8 cellular contexts compared by ENCODE assay signal in genomic region chr17:62627219-62627903, GRCh38. TPM values are rescaled to one million over a fixed set of nuclear protein-coding genes. Genes with fewer than 3 reads are reported as not detected.
DNase-seq lines count a peak whose midpoint lies in the region; ATAC-seq, FAIRE-seq and TF ChIP-seq lines count a peak whose summit lies in the region.

MRC2 (plus strand) TSS chr17:62627670; CDS start chr17:62627803, 133 bp downstream.

- H3K27ac ChIP-seq in CD4-positive, alpha-beta memory T cell (ENCODE audit: low read depth, low read length), result no peak within 1 kb of the TSS
- H3K27ac ChIP-seq in HepG2 (ENCODE audit: extremely low read length, insufficient read depth, low read length), result no peak within 1 kb of the TSS

- 7% methylated on average over 39 of the region's 68 CpGs for WGBS in HepG2 (ENCODE audit: low lambda C conversion rate)

- H3K4me2 ChIP-seq in HepG2 (ENCODE audit: low read depth, low read length), result peak within 1 kb of the TSS; percentile 67

- H3K9me3 Mint-ChIP-seq in CD4-positive, alpha-beta memory T cell, result no peaks in the 10 kb centered on the region

- no peak for FAIRE-seq in HepG2 (lab: Jason Lieb, UNC)

- intact Hi-C loops in CD4-positive, alpha-beta memory T cell (cut with micrococcal nuclease), result no loop called here
- intact Hi-C loops in HepG2 (cut with micrococcal nuclease; ENCODE audit: unreplicated experiment), result no loop called here

- no peaks in the 10 kb centered on the region for H3K9me3 ChIP-seq in CD4-positive, alpha-beta memory T cell (ENCODE audit: control insufficient read depth in 1 of 2, low read length in 2 of 2)
- H3K9me3 ChIP-seq in T-helper 17 cell (ENCODE audit: control insufficient read depth, low read length, poor library complexity, severe bottlenecking), result no peaks in the 10 kb centered on the region
- H3K9me3 ChIP-seq in HepG2 (ENCODE audit: low read length), result no peaks in the 10 kb centered on the region

- no peaks in the 10 kb centered on the region for H3K79me2 ChIP-seq in HepG2 (ENCODE audit: insufficient read depth, low read length)

- no peak within 1 kb of the TSS for H3K9ac ChIP-seq in HepG2 (ENCODE audit: insufficient read depth, low read depth, low read length)

- ATAC-seq in HG03139 (IDR thresholded peaks at IDR 0.05; ENCODE audit: unreplicated experiment) (peak; percentile 41), T-helper 17 cell (peak; percentile 26), HepG2 (peak; percentile 57), GM21529 (IDR thresholded peaks at IDR 0.05; ENCODE audit: unreplicated experiment) (no peak)

- peaks cover 2 to 3% of the 10 kb centered on the region in 2 donors for H3K36me3 Mint-ChIP-seq in CD4-positive, alpha-beta memory T cell
- peaks cover 5% of the 10 kb centered on the region for H3K36me3 Mint-ChIP-seq in T-helper 17 cell (ENCODE audit: low read depth)

- no peaks in the 10 kb centered on the region for H3K27me3 ChIP-seq in CD4-positive, alpha-beta memory T cell (ENCODE audit: insufficient read depth, low read length)
- peaks cover 21 to 60% of the 10 kb centered on the region in 2 experiments; a peak in 4 of 5 replicates for H3K27me3 ChIP-seq in HepG2 (ENCODE audit: control insufficient read depth in 1 of 2, insufficient read depth in 2 of 2, low read length in 2 of 2)

- peaks cover 12% of the 10 kb centered on the region for H3K4me1 ChIP-seq in CD4-positive, alpha-beta memory T cell (ENCODE audit: insufficient read depth, low read length)
- H3K4me1 ChIP-seq in HepG2 (ENCODE audit: insufficient read depth, low read length), result peaks cover 25% of the 10 kb centered on the region

- no peak for TF ChIP-seq EP300 in HepG2 (IDR thresholded peaks at IDR 0.05; ENCODE audit: low read depth in 2 of 2, low read length in 2 of 2)
- TF ChIP-seq EP300 in HepG2 (CRISPR knock-in tag; IDR thresholded peaks at IDR 0.05; ENCODE audit: borderline replicate concordance), result no peak

- no peaks in the 10 kb centered on the region for H3K36me3 ChIP-seq in CD4-positive, alpha-beta memory T cell (ENCODE audit: insufficient read depth, low read length)
- H3K36me3 ChIP-seq in HepG2 (replicated peaks in 1 of 2; ENCODE audit: control insufficient read depth in 1 of 2, insufficient read depth in 2 of 2, low read length in 2 of 2), result no peaks in the 10 kb centered on the region

- TF ChIP-seq CTCF in HepG2 (CRISPR knock-in tag; IDR thresholded peaks at IDR 0.05), result 0 out of 2 replicates have a peak, but pooled peaks have one; percentile 4

- no peak within 1 kb of the TSS for H2AFZ ChIP-seq in HepG2 (ENCODE audit: low read length)

- H3K27me3 Mint-ChIP-seq in CD4-positive, alpha-beta memory T cell, result peaks cover 5 to 10% of the 10 kb centered on the region in 2 donors
- H3K27me3 Mint-ChIP-seq in T-helper 17 cell, result peaks cover 37% of the 10 kb centered on the region

- peak within 1 kb of the TSS; percentile 78 to 91 (median 86) for H3K4me3 Mint-ChIP-seq in CD4-positive, alpha-beta memory T cell
- peak within 1 kb of the TSS; percentile 91 for H3K4me3 Mint-ChIP-seq in T-helper 17 cell

- peaks cover 9 to 26% (median 17%) of the 10 kb centered on the region in 4 donors for H3K4me1 Mint-ChIP-seq in CD4-positive, alpha-beta memory T cell
- peaks cover 16% of the 10 kb centered on the region for H3K4me1 Mint-ChIP-seq in T-helper 17 cell

- TF ChIP-seq RAD21 in HepG2 (CRISPR knock-in tag; IDR thresholded peaks at IDR 0.05), result no peak

- H3K4me3 ChIP-seq in CD4-positive, alpha-beta memory T cell (ENCODE audit: low read length in 2 of 2), result peak within 1 kb of the TSS in 1 of 2 donors; percentile 41
- peak within 1 kb of the TSS; percentile 40 to 69 (median 42); a peak in 5 of 6 replicates for H3K4me3 ChIP-seq in HepG2 (replicated peaks in 1 of 3; ENCODE audit: insufficient read depth in 1 of 3, low read depth in 2 of 3, low read length in 3 of 3)

- TF ChIP-seq POLR2A in HepG2 (IDR thresholded peaks at IDR 0.05; ENCODE audit: insufficient read depth in 1 of 2, low read depth in 2 of 2, low read length in 2 of 2), result no peak

- in situ Hi-C loops in HepG2 (cut with HindIII; ENCODE audit: extremely low pct_ligation_motif_present, low pct_unique_long_range_greater_than_20kb), result no loop called here

- BruUV-seq in HepG2 (replicated peaks; lab: Mats Ljungman, UMichigan), result no TSS peak

- peak within 1 kb of the TSS in 4 of 7 donors; percentile 33 to 78 (median 47) for H3K27ac Mint-ChIP-seq in CD4-positive, alpha-beta memory T cell
- H3K27ac Mint-ChIP-seq in T-helper 17 cell, result no peak within 1 kb of the TSS

- H4K20me1 ChIP-seq in HepG2 (ENCODE audit: insufficient read depth, low read length), result no peaks in the 10 kb centered on the region

- POLR2A ChIA-PET in CD4-positive, alpha-beta memory T cell (lab: Charles Lee; ENCODE audit: partially characterized antibody), result no interaction called here
- POLR2A ChIA-PET in HepG2 (lab: Yijun Ruan, JAX), result no interaction called here

- CTCF ChIA-PET in CD4-positive, alpha-beta memory T cell (lab: Charles Lee; ENCODE audit: partially characterized antibody), result no interaction called here
- CTCF ChIA-PET in HepG2 (lab: Yijun Ruan, JAX; ENCODE audit: low intra/inter-chr PET ratio, low total read pairs), result no interaction called here

- DNase-seq in CD4-positive, alpha-beta memory T cell, result peak in 1 of 5 donors; percentile 12
- no peak for DNase-seq in T-helper 17 cell
- DNase-seq in dedifferentiated amniotic fluid mesenchymal stem cell (ENCODE audit: extremely low spot score), result peak; percentile 71
- no peak for DNase-seq in HepG2 (ENCODE audit: low spot score)
- peak; percentile 55 for DNase-seq in stimulated activated CD4-positive, alpha-beta T cell treated with anti-CD3 and anti-CD28 coated beads, Interleukin-2, amount 100 ng/mL, for 4 hours (ENCODE audit: low read depth)
- no peak for DNase-seq in NCI-H2029 (lab: John Stamatoyannopoulos, UW)

TF ChIP-seq in HepG2, 621 proteins besides CTCF, POLR2A, EP300 and RAD21 (continues in another document):
- no peak for TF ChIP-seq SYNCRIP (IDR thresholded peaks at IDR 0.05; ENCODE audit: insufficient read depth, low read depth, low read length)
- peak; percentile 29 for TF ChIP-seq AGO1 (IDR thresholded peaks at IDR 0.05; ENCODE audit: low read depth, low read length, poor library complexity, severe bottlenecking)
- TF ChIP-seq RBAK (CRISPR knock-in tag; IDR thresholded peaks at IDR 0.05), result no peak
- no peak for TF ChIP-seq ZKSCAN8 (CRISPR knock-in tag; IDR thresholded peaks at IDR 0.05; ENCODE audit: borderline replicate concordance)
- no peak for TF ChIP-seq FLYWCH1 (CRISPR knock-in tag; IDR thresholded peaks at IDR 0.05)
- no peak for TF ChIP-seq ZNF674 (CRISPR knock-in tag; IDR thresholded peaks at IDR 0.05; ENCODE audit: low read depth)
- TF ChIP-seq CCAR2 (optimal IDR thresholded peaks at IDR 0.05; ENCODE audit: low read depth, low read length), result no peak
- TF ChIP-seq GATAD1 (CRISPR knock-in tag; IDR thresholded peaks at IDR 0.05), result no peak
- 0 out of 2 replicates have a peak, but pooled peaks have one; percentile 60 for TF ChIP-seq MTF2 (CRISPR knock-in tag; IDR thresholded peaks at IDR 0.05; ENCODE audit: borderline replicate concordance)
- no peak for TF ChIP-seq ZNF781 (CRISPR knock-in tag; IDR thresholded peaks at IDR 0.05; ENCODE audit: borderline replicate concordance, not compliant biosample characterization)
- peak; percentile 49 for TF ChIP-seq AGO2 (optimal IDR thresholded peaks at IDR 0.05; ENCODE audit: low read depth, low read length)
- no peak for TF ChIP-seq TBP (CRISPR knock-in tag; IDR thresholded peaks at IDR 0.05)
- no peak for TF ChIP-seq ZNF235 (CRISPR knock-in tag; IDR thresholded peaks at IDR 0.05; ENCODE audit: borderline replicate concordance)
- TF ChIP-seq ZBTB3 (CRISPR knock-in tag; IDR thresholded peaks at IDR 0.05; ENCODE audit: borderline replicate concordance, low read depth), result no peak
- TF ChIP-seq ARHGAP35 (CRISPR knock-in tag; IDR thresholded peaks at IDR 0.05; ENCODE audit: borderline replicate concordance), result no peak
- no peak for TF ChIP-seq ZNF546 (CRISPR knock-in tag; conservative IDR thresholded peaks at IDR 0.05)
- TF ChIP-seq HNRNPK (IDR thresholded peaks at IDR 0.05; ENCODE audit: low read depth, low read length, poor library complexity, severe bottlenecking), result peak; percentile 58
- TF ChIP-seq ZNF136 (CRISPR knock-in tag; IDR thresholded peaks at IDR 0.05; ENCODE audit: low read depth), result no peak
- no peak for TF ChIP-seq ZNF264 (CRISPR knock-in tag; IDR thresholded peaks at IDR 0.05)

RNA-seq across cellular contexts. Expression of gene MRC2, which starts in this region (rescaled TPM):
- total RNA-seq in CD4-positive, alpha-beta memory T cell, result 1 to 10 TPM; 6.7 to 8.7 TPM
- polyA plus RNA-seq in CD4-positive, alpha-beta memory T cell, result under 1 TPM in 1 of 2 donors, not detected in 1; 0.71 TPM
- 1 to 10 TPM; 4.3 to 4.4 TPM for total RNA-seq in T-helper 17 cell
- not detected in 2 replicates for total RNA-seq in HepG2 (2016; rRNA removed; fragmentation: Illumina TruSeq; extraction: Trizol)
- not detected in 2 replicates for total RNA-seq in HepG2 (2016; cell fraction: cytosol; rRNA removed; fragmentation: Illumina TruSeq; extraction: Trizol; ENCODE audit: low read depth)
- total RNA-seq in HepG2 (2016; cell fraction: insoluble cytoplasmic fraction; rRNA removed; fragmentation: Illumina TruSeq; extraction: Trizol), result not detected in 2 replicates
- total RNA-seq in HepG2 (2016; cell fraction: membrane; rRNA removed; fragmentation: Illumina TruSeq; extraction: Trizol), result not detected in 2 replicates
- total RNA-seq in HepG2 (2016; cell fraction: nucleus; rRNA removed; fragmentation: Illumina TruSeq; extraction: Trizol), result not detected in 2 replicates
- polyA plus RNA-seq in HepG2 (2011; rRNA removed), result not detected in 2 replicates
- not detected in 2 replicates for polyA plus RNA-seq in HepG2 (2011; cell fraction: cytosol; rRNA removed)
- 0.03 and 0.10 TPM in 2 replicates for polyA plus RNA-seq in HepG2 (2011; cell fraction: nucleus; rRNA removed)
- polyA plus RNA-seq in HepG2 (2012), result 0.01 TPM in 1 of 2 replicates, not detected in the other
- polyA plus RNA-seq in HepG2 (2016; cell fraction: cytosol; fragmentation: Illumina TruSeq; extraction: Trizol; ENCODE audit: low read depth), result not detected in 2 replicates
- polyA plus RNA-seq in HepG2 (2016; cell fraction: insoluble cytoplasmic fraction; fragmentation: Illumina TruSeq; extraction: Trizol; ENCODE audit: low read depth), result not detected in 2 replicates
- polyA plus RNA-seq in HepG2 (2016; cell fraction: membrane; fragmentation: Illumina TruSeq; extraction: Trizol; ENCODE audit: low read depth), result not detected in 2 replicates
- polyA plus RNA-seq in HepG2 (2016; cell fraction: nucleus; fragmentation: Illumina TruSeq; extraction: Trizol; ENCODE audit: insufficient read depth, low read depth), result not detected in 2 replicates
- polyA minus RNA-seq in HepG2 (2011; rRNA and poly(A)+ RNA removed; ENCODE audit: low replicate concordance), result 0.04 and 20.3 TPM in 2 replicates
- polyA minus RNA-seq in HepG2 (2011; cell fraction: cytosol; rRNA and poly(A)+ RNA removed), result 0.26 TPM in 1 of 2 replicates, not detected in the other
- 0.12 and 0.39 TPM in 2 replicates for polyA minus RNA-seq in HepG2 (2011; cell fraction: nucleus; rRNA and poly(A)+ RNA removed)

Comparison
In these comparisons a context has a peak if more than half of its experiments do, and no peak if none do; other contexts are left out.
1. DNase-seq: peak in dedifferentiated amniotic fluid mesenchymal stem cell (single experiment) and stimulated activated CD4-positive, alpha-beta T cell treated with anti-CD3 and anti-CD28 coated beads, Interleukin-2, amount 100 ng/mL, for 4 hours (single experiment); none in T-helper 17 cell (0 of 3), HepG2 (single experiment) and NCI-H2029 (single experiment).